In the genomic region with DNA sequence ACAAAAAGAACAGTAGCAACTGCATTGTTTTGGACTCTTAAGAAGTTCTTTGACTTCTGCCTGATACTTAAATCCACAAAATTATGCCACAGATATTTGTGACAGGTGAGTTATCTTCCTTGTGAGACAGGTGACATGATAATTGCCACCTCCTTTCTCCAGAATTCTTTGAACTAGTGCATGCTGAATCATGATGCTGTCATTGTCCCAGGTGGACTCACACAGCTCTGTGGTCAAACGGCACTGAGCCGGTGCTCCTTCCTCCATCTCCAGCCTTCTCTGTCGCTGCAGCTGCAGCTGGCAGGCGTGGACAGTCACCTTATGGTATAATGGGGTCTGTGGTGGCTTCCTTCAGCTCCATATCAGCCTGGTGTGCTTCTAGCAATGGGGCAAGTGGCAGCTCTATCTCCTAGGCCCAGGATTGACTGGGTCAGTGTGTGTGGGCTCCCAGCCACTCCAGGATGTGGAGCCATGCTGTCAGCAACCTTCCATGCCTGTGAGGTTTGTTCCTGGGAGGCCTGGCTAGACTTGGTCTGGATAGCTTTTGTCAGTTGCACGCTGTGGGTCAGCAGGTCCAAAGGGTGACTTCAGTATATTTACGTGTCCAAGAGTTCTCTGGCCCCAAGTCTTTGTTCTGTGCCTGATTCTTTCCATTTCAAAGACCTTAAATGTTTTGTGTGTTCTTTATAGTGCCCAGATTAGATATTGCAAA, we compare ENCODE assay signal across 23 cellular contexts. TPM values are rescaled to one million over a fixed set of nuclear protein-coding genes. Genes with fewer than 3 reads are reported as not detected.
DNase-seq lines count a peak whose midpoint lies in the region; ATAC-seq and TF ChIP-seq lines count a peak whose summit lies in the region.
"Had no signal": no experiment of that assay in that cellular context is flagged by ENCODE, and none has a peak within 500 bp of the region (broad histone marks: within the 10 kb centered on the region; RNA-seq: fewer than 3 reads in every experiment).

No MANE protein-coding gene starts in this region.

- H3K4me1 ChIP-seq in gastroesophageal sphincter, result peaks cover 0 to 39% (median 0%) of the 10 kb centered on the region in 3 donors

- ATAC-seq in activated CD8-positive, alpha-beta memory T cell treated with anti-CD3 and anti-CD28 coated beads, Interleukin-2, amount 10 ng/mL, durations not matched to agents 7 days and 5 days, result no peak
- no peak for ATAC-seq in gastroesophageal sphincter
- no peak for ATAC-seq in GM18858 (IDR thresholded peaks at IDR 0.05; ENCODE audit: unreplicated experiment)
- ATAC-seq in HG02840 (IDR thresholded peaks at IDR 0.05; ENCODE audit: low FRiP score, unreplicated experiment), result no peak
- ATAC-seq: GM23338 had no signal

- peak; percentile 22 for DNase-seq in activated CD8-positive, alpha-beta memory T cell treated with anti-CD3 and anti-CD28 coated beads, Interleukin-2, amount 50 U/mL, for 48 hours
- no peak for DNase-seq in activated CD8-positive, alpha-beta memory T cell treated with anti-CD3 and anti-CD28 coated beads, Interleukin-2, amount 10 ng/mL, durations not matched to agents 7 days and 5 days
- DNase-seq in osteocyte (ENCODE audit: extremely low spot score, unreplicated experiment) (no peak), KG1 (lab: John Stamatoyannopoulos, UW) (no peak), NCI-H2196 treated with DMSO at 0.1 percent for 48 hours (lab: John Stamatoyannopoulos, UW; ENCODE audit: unreplicated experiment) (no peak)
- DNase-seq: Calu3, DND-41, HFFc6, IMR-90, MM.1S, NCI-H2029, NCI-H446 treated with DMSO at 0.1 percent for 48 hours, NCI-H526 treated with DMSO at 0.1 percent for 48 hours, SHP77 had no signal

- no peak overlapping the region for H3K4me3 Mint-ChIP-seq in activated CD8-positive, alpha-beta memory T cell treated with anti-CD3 and anti-CD28 coated beads, Interleukin-2, amount 10 ng/mL, durations not matched to agents 7 days and 5 days
- H3K4me3 Mint-ChIP-seq in osteocyte (ENCODE audit: unreplicated experiment), result no peak overlapping the region
- H3K4me3 Mint-ChIP-seq: B cell, GM23338, HFFc6 had no signal

- H3K4me1 Mint-ChIP-seq in activated CD8-positive, alpha-beta memory T cell treated with anti-CD3 and anti-CD28 coated beads, Interleukin-2, amount 10 ng/mL, durations not matched to agents 7 days and 5 days, result no peaks in the 10 kb centered on the region
- peaks cover 26% of the 10 kb centered on the region for H3K4me1 Mint-ChIP-seq in osteocyte (ENCODE audit: unreplicated experiment)
- H3K4me1 Mint-ChIP-seq: B cell, GM23338 had no signal

- WGBS in gastroesophageal sphincter (ENCODE audit: low coverage in 1 of 2), 2 donors, result 83 to 100% methylated on average over 2 to 3 of the region's 6 CpGs

- TF ChIP-seq EP300 in gastroesophageal sphincter (IDR thresholded peaks at IDR 0.05), result no peak

- H3K27ac Mint-ChIP-seq in activated CD8-positive, alpha-beta memory T cell treated with anti-CD3 and anti-CD28 coated beads, Interleukin-2, amount 10 ng/mL, durations not matched to agents 7 days and 5 days, result no peak overlapping the region
- peak overlapping the region; percentile 38 for H3K27ac Mint-ChIP-seq in osteocyte (ENCODE audit: unreplicated experiment)
- H3K27ac Mint-ChIP-seq: B cell, GM23338, HFFc6 had no signal

- H3K36me3 ChIP-seq in gastroesophageal sphincter, result peaks cover 0 to 73% of the 10 kb centered on the region in 2 donors

- CTCF ChIA-PET in activated CD8-positive, alpha-beta memory T cell treated with anti-CD3 and anti-CD28 coated beads, Interleukin-2, amount 10 ng/mL, durations not matched to agents 7 days and 5 days (lab: Charles Lee), result interaction anchor here (1.1 to 1.3 kb wide), 2 partner anchors 14 to 16 kb away, joined by 3 to 4 read pairs; a partner anchor contains a TSS

- H3K27me3 ChIP-seq in gastroesophageal sphincter, result no peaks in the 10 kb centered on the region

- TF ChIP-seq CTCF in gastroesophageal sphincter (IDR thresholded peaks at IDR 0.05), result no peak
- no peak for TF ChIP-seq CTCF in osteocyte (IDR thresholded peaks at IDR 0.05)

- no peak overlapping the region for H3K4me3 ChIP-seq in gastroesophageal sphincter
- H3K4me3 ChIP-seq: GM23338, HAP-1 had no signal

- peak overlapping the region in 3 of 4 donors; percentile 85 to 96 (median 95) for H3K27ac ChIP-seq in gastroesophageal sphincter
- H3K27ac ChIP-seq: 22Rv1, KMS-11, RWPE1 had no signal

- H3K9me3 ChIP-seq in gastroesophageal sphincter, result no peaks in the 10 kb centered on the region
- H3K9me3 ChIP-seq: HAP-1 had no signal

- H3K36me3 Mint-ChIP-seq in activated CD8-positive, alpha-beta memory T cell treated with anti-CD3 and anti-CD28 coated beads, Interleukin-2, amount 10 ng/mL, durations not matched to agents 7 days and 5 days, result no peaks in the 10 kb centered on the region
- H3K36me3 Mint-ChIP-seq in osteocyte (ENCODE audit: unreplicated experiment), result peaks cover 68% of the 10 kb centered on the region

- H3K9me3 Mint-ChIP-seq in activated CD8-positive, alpha-beta memory T cell treated with anti-CD3 and anti-CD28 coated beads, Interleukin-2, amount 10 ng/mL, durations not matched to agents 7 days and 5 days (ENCODE audit: low read depth), result no peaks in the 10 kb centered on the region
- peaks cover under 1% of the 10 kb centered on the region for H3K9me3 Mint-ChIP-seq in osteocyte (ENCODE audit: unreplicated experiment)
- H3K9me3 Mint-ChIP-seq: GM23338, HFFc6 had no signal

- no peak for TF ChIP-seq POLR2A in gastroesophageal sphincter (IDR thresholded peaks at IDR 0.05)

- H3K27me3 Mint-ChIP-seq in activated CD8-positive, alpha-beta memory T cell treated with anti-CD3 and anti-CD28 coated beads, Interleukin-2, amount 10 ng/mL, durations not matched to agents 7 days and 5 days, result no peaks in the 10 kb centered on the region
- no peaks in the 10 kb centered on the region for H3K27me3 Mint-ChIP-seq in osteocyte (ENCODE audit: unreplicated experiment)
- H3K27me3 Mint-ChIP-seq: B cell had no signal

RNA-seq across cellular contexts. Expression of a gene that starts 15.7 kb away (rescaled TPM):
- total RNA-seq in activated CD8-positive, alpha-beta memory T cell treated with anti-CD3 and anti-CD28 coated beads, Interleukin-2, amount 10 ng/mL, durations not matched to agents 7 days and 5 days, result 1 to 10 TPM in 1 of 2 experiments, under 1 TPM in 1; 0.88 to 3.2 TPM
- 100 to 1,000 TPM in 3 of 4 donors, 10 to 100 TPM in 1; 69.6 to 298 (median 152) TPM for total RNA-seq in gastroesophageal sphincter
- 178 and 204 TPM in 2 replicates for total RNA-seq in osteocyte

Comparison
In these comparisons a context has a peak if more than half of its experiments do, and no peak if none do; other contexts are left out.
1. RNA of a gene that starts 15.7 kb away (total RNA-seq): 69.6 to 298 TPM in gastroesophageal sphincter and 178 to 204 TPM in osteocyte; 0.88 to 3.2 TPM in activated CD8-positive, alpha-beta memory T cell treated with anti-CD3 and anti-CD28 coated beads, Interleukin-2, amount 10 ng/mL, durations not matched to agents 7 days and 5 days; every median in the first group is over 10 times any median in the second.